Comparison of ENCODE assay signal across 23 cellular contexts in the genomic region with DNA sequence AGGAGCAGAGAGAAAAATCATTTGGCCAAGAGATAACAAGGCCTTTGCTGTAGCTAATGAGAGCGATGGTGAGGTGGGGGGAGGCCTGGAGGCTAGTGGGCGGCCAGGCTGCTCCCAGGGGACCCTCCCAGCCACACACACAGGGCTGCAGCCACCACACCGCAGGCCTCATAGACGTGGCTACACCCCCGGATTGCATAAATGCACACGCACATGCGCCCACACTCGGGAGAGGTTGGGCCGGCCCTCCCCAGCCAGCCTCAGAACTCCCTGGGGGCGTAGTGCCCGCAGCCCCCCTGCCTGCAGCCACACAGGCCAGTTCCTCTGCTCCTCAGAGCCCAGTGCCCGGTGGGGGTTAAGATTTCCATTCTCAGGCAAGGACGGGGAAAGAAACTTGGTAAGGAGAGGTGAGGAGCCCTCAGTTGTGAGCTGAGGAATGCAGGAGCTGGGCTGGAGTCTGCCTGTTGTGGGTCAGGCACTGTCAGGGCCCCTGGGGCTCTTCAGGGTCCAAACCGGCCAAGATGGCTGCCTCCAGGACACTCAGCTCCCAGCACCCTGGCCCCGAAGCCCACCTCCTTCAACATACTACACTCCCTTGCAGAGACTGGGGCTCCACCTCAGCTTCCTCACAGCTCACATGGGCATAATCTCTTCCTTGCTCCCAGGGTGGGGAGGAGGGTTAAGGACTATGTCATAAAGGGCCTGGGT. TPM values are rescaled to one million over a fixed set of nuclear protein-coding genes. Genes with fewer than 3 reads are reported as not detected.
A peak's percentile ranks its signal among the peaks of the same experiment; 100 is the strongest.
DNase-seq lines count a peak whose midpoint lies in the region; ATAC-seq and TF ChIP-seq lines count a peak whose summit lies in the region.
"Had no signal": no experiment of that assay in that cellular context is flagged by ENCODE, and none has a peak within 500 bp of the region (broad histone marks: within the 10 kb centered on the region; RNA-seq: fewer than 3 reads in every experiment).

No MANE protein-coding gene starts in this region.

- H3K36me3 Mint-ChIP-seq in activated naive CD4-positive, alpha-beta T cell treated with anti-CD3 and anti-CD28 coated beads, Interleukin-2, amount 50 U/mL, for 24 hours = no peaks in the 10 kb centered on the region
- H3K36me3 Mint-ChIP-seq: CD4-positive, alpha-beta memory T cell had no signal

- H3K27ac Mint-ChIP-seq in activated naive CD4-positive, alpha-beta T cell treated with anti-CD3 and anti-CD28 coated beads, Interleukin-2, amount 50 U/mL, for 24 hours = peak overlapping the region; percentile 52
- H3K27ac Mint-ChIP-seq: effector memory CD8-positive, alpha-beta T cell; nephron progenitor cell had no signal

- no peak for ATAC-seq in HG03354 (IDR thresholded peaks at IDR 0.05; ENCODE audit: poor library complexity, severe bottlenecking, unreplicated experiment)
- ATAC-seq: activated T-cell treated with anti-CD3 and anti-CD28 coated beads, Interleukin-2, amount 50 U/mL, for 4 hours; effector memory CD8-positive, alpha-beta T cell; foreskin keratinocyte; Panc1 had no signal

- no peaks in the 10 kb centered on the region for H3K9me3 Mint-ChIP-seq in activated naive CD4-positive, alpha-beta T cell treated with anti-CD3 and anti-CD28 coated beads, Interleukin-2, amount 50 U/mL, for 24 hours
- H3K9me3 Mint-ChIP-seq: activated T-cell treated with anti-CD3 and anti-CD28 coated beads, Interleukin-2, amount 50 U/mL, for 4 hours; CD4-positive, alpha-beta memory T cell; effector memory CD8-positive, alpha-beta T cell; nephron progenitor cell had no signal

- H3K4me1 Mint-ChIP-seq in activated naive CD4-positive, alpha-beta T cell treated with anti-CD3 and anti-CD28 coated beads, Interleukin-2, amount 50 U/mL, for 24 hours = peaks cover 20% of the 10 kb centered on the region

- TF ChIP-seq CTCF in fibroblast of villous mesenchyme (IDR thresholded peaks at IDR 0.05; ENCODE audit: insufficient read depth, low read depth, low read length) = no peak

- no peak for DNase-seq in activated naive CD4-positive, alpha-beta T cell treated with Interleukin-2 at 50 U/mL for 16 hours
- peak; percentile 73 for DNase-seq in MV-4-11 (lab: John Stamatoyannopoulos, UW)
- DNase-seq in fibroblast of villous mesenchyme (ENCODE audit: low read depth) = peak; percentile 28
- no peak for DNase-seq in UCSD-AML1 (lab: John Stamatoyannopoulos, UW; ENCODE audit: unreplicated experiment)
- no peak for DNase-seq in LoVo (ENCODE audit: low spot score)
- no peak for DNase-seq in NOMO-1 (lab: John Stamatoyannopoulos, UW; ENCODE audit: unreplicated experiment in 2 of 2)
- DNase-seq: activated CD4-positive, alpha-beta T cell treated with anti-CD3 and anti-CD28 coated beads, Interleukin-2, amount 50 U/mL, for 4 hours; activated T-cell treated with anti-CD3 and anti-CD28 coated beads, Interleukin-2, amount 50 U/mL, for 4 hours; central memory CD4-positive, alpha-beta T cell; effector memory CD8-positive, alpha-beta T cell; foreskin keratinocyte; lower lobe of right lung; NCI-H1930; NCI-H524 treated with DMSO at 0.1 percent for 48 hours; nephron progenitor cell; retina; stimulated activated CD4-positive, alpha-beta T cell treated with anti-CD3 and anti-CD28 coated beads, Interleukin-2, amount 100 ng/mL, for 24 hours had no signal

- peaks cover 17% of the 10 kb centered on the region for H3K27me3 Mint-ChIP-seq in activated naive CD4-positive, alpha-beta T cell treated with anti-CD3 and anti-CD28 coated beads, Interleukin-2, amount 50 U/mL, for 24 hours

- H3K4me3 Mint-ChIP-seq in activated naive CD4-positive, alpha-beta T cell treated with anti-CD3 and anti-CD28 coated beads, Interleukin-2, amount 50 U/mL, for 24 hours = no peak overlapping the region
- H3K4me3 Mint-ChIP-seq: activated T-cell treated with anti-CD3 and anti-CD28 coated beads, Interleukin-2, amount 50 U/mL, for 4 hours; CD4-positive, alpha-beta memory T cell; effector memory CD8-positive, alpha-beta T cell; nephron progenitor cell had no signal

- H3K4me3 ChIP-seq in fibroblast of villous mesenchyme (ENCODE audit: low read depth, low read length) = no peak overlapping the region
- H3K4me3 ChIP-seq: lower lobe of right lung, thoracic aorta had no signal

RNA-seq across cellular contexts. Expression of a gene that starts 8.0 kb away (rescaled TPM):
- total RNA-seq in fibroblast of villous mesenchyme = not detected in 2 replicates
- total RNA-seq: A172; activated T-cell treated with anti-CD3 and anti-CD28 coated beads, Interleukin-2, amount 50 U/mL, for 4 hours; CD4-positive, alpha-beta memory T cell; foreskin keratinocyte; lower lobe of right lung; thoracic aorta had no signal

RNA-seq across cellular contexts. Expression of a gene that starts 9.9 kb away (rescaled TPM):
- total RNA-seq in fibroblast of villous mesenchyme = not detected in 2 replicates
- total RNA-seq: A172; activated T-cell treated with anti-CD3 and anti-CD28 coated beads, Interleukin-2, amount 50 U/mL, for 4 hours; CD4-positive, alpha-beta memory T cell; foreskin keratinocyte; lower lobe of right lung; thoracic aorta had no signal

RNA-seq across cellular contexts. Expression of a gene that starts 26.1 kb away (rescaled TPM):
- total RNA-seq in fibroblast of villous mesenchyme = not detected in 2 replicates
- total RNA-seq: A172, foreskin keratinocyte had no signal

RNA-seq across cellular contexts. Expression of a gene that starts 27.2 kb away (rescaled TPM):
- total RNA-seq in fibroblast of villous mesenchyme = not detected in 2 replicates
- total RNA-seq: A172, foreskin keratinocyte, thoracic aorta had no signal

RNA-seq across cellular contexts. Expression of a gene that starts 36.4 kb away (rescaled TPM):
- total RNA-seq in fibroblast of villous mesenchyme = 91.1 and 107 TPM in 2 replicates

Comparison
In these comparisons a context has a peak if more than half of its experiments do, and no peak if none do; other contexts are left out.
1. DNase-seq: peak in MV-4-11 (single experiment) and fibroblast of villous mesenchyme (single experiment); none in activated naive CD4-positive, alpha-beta T cell treated with Interleukin-2 at 50 U/mL for 16 hours (single experiment), UCSD-AML1 (single experiment), LoVo (single experiment) and NOMO-1 (0 of 2).